ENCODE assay signal across 25 cellular contexts in the genomic region with DNA sequence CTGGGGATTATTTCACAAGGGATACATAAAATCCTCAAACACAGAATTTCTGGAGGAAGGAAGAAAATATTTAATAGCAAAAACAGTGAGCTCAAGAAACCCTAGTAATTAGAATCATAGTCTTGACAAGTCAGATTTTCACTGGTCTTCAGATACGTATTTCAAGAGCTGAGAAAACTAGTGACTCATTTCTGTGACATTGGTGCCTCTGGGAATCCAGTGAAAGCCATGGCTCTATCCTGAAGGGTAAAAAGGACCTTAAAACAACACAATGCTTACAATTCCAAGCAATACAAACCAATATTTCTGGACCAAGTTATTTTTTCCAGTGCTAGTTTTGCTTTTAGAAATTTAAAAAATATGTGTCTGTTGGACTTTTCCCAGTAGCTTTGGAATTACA.
A peak's percentile ranks its signal among the peaks of the same experiment; 100 is the strongest.
DNase-seq lines count a peak whose midpoint lies in the region; ATAC-seq, FAIRE-seq and TF ChIP-seq lines count a peak whose summit lies in the region.
"Had no signal": no experiment of that assay in that cellular context is flagged by ENCODE, and none has a peak within 500 bp of the region (broad histone marks: within the 10 kb centered on the region; RNA-seq: fewer than 3 reads in every experiment).

No MANE protein-coding gene starts in this region.

- TF ChIP-seq CTCF in fibroblast of lung (conservative IDR thresholded peaks at IDR 0.05 in 1 of 2, IDR thresholded peaks at IDR 0.05 in 1 of 2; ENCODE audit: low read depth in 1 of 2, low read length in 2 of 2) (no peak), nephron (IDR thresholded peaks at IDR 0.05; ENCODE audit: unreplicated experiment in 3 of 3) (no peak)

- H2AFZ ChIP-seq in ACC112 (ENCODE audit: low read length, unreplicated experiment) = peak overlapping the region; percentile 45
- H2AFZ ChIP-seq in fibroblast of lung (ENCODE audit: low read length) = no peak overlapping the region
- H2AFZ ChIP-seq: PC-9 had no signal

- peaks cover 49% of the 10 kb centered on the region for H3K4me1 Mint-ChIP-seq in nephron
- H3K4me1 Mint-ChIP-seq in stimulated activated naive B cell treated with anti-CD40 and anti-IgM and Interleukin-4, amounts not matched to agents 10 μg/mL and 1 μg/mL and 100 μg/mL, for 72 hours = no peaks in the 10 kb centered on the region
- H3K4me1 Mint-ChIP-seq in activated T-cell treated with anti-CD3 and anti-CD28 coated beads, Interleukin-2, amount 50 U/mL, for 72 hours (ENCODE audit: low read depth) = no peaks in the 10 kb centered on the region

- H3K4me3 ChIP-seq in ACC112 (ENCODE audit: low read depth, low read length) (peak overlapping the region; percentile 6; the same call in 1 of the 2 replicates), fibroblast of lung (replicated peaks in 1 of 4; ENCODE audit: control extremely low read depth in 1 of 4, insufficient read depth in 1 of 4, low read depth in 3 of 4, low read length in 4 of 4) (no peak overlapping the region)
- H3K4me3 ChIP-seq: A549, BLaER1, body of pancreas, PC-9, upper lobe of left lung had no signal

- DNase-seq in LHCN-M2 (ENCODE audit: low read depth) = peak; percentile 66
- DNase-seq in fibroblast of lung (ENCODE audit: low read depth in 2 of 2) = peak in 1 of 2 donors; percentile 28
- DNase-seq in stimulated activated naive B cell treated with anti-CD40 and anti-IgM and Interleukin-4, amounts not matched to agents 10 μg/mL and 1 μg/mL and 100 μg/mL, for 72 hours = no peak
- DNase-seq in GM19239 (ENCODE audit: insufficient read length, low spot score) = no peak
- DNase-seq in activated T-cell treated with anti-CD3 and anti-CD28 coated beads, Interleukin-2, amount 50 U/mL, for 72 hours = no peak
- DNase-seq: activated CD4-positive, alpha-beta T cell treated with anti-CD3 and anti-CD28 coated beads for 4 hours; activated naive CD4-positive, alpha-beta T cell treated with anti-CD3 and anti-CD28 coated beads, Interleukin-2, amount 50 U/mL, for 16 hours; body of pancreas; effector memory CD8-positive, alpha-beta T cell; hypothalamus; islet precursor cell; NCI-H2081 treated with DMSO at 0.1 percent for 48 hours; NCI-H446; PC-9; stimulated activated CD4-positive, alpha-beta T cell treated with anti-CD3 and anti-CD28 coated beads, Interleukin-2, amount 100 ng/mL, for 48 hours; upper lobe of left lung had no signal

- peaks cover 27% of the 10 kb centered on the region for H3K36me3 ChIP-seq in ACC112 (ENCODE audit: insufficient read depth, low read length)
- peaks cover 1% of the 10 kb centered on the region for H3K36me3 ChIP-seq in fibroblast of lung (ENCODE audit: control insufficient read depth, insufficient read depth, low read length)
- H3K36me3 ChIP-seq: BLaER1, neutrophil, upper lobe of left lung had no signal

- FAIRE-seq in GM19239 (lab: Jason Lieb, UNC) = no peak
- FAIRE-seq: A549, D721Med had no signal

- H3K27ac Mint-ChIP-seq in nephron = peak overlapping the region in 2 of 3 experiments; percentile 67 to 71
- no peak overlapping the region for H3K27ac Mint-ChIP-seq in stimulated activated naive B cell treated with anti-CD40 and anti-IgM and Interleukin-4, amounts not matched to agents 10 μg/mL and 1 μg/mL and 100 μg/mL, for 72 hours
- no peak overlapping the region for H3K27ac Mint-ChIP-seq in activated T-cell treated with anti-CD3 and anti-CD28 coated beads, Interleukin-2, amount 50 U/mL, for 72 hours
- H3K27ac Mint-ChIP-seq: effector memory CD8-positive, alpha-beta T cell; stimulated activated naive CD8-positive, alpha-beta T cell treated with anti-CD3 and anti-CD28 coated beads, Interleukin-15, Interleukin-2, amounts not matched to agents 100 ng/mL and 50 ng/mL, for 24 hours; T-helper 1 cell treated with Interleukin-12 subunit alpha and Interleukin-12 subunit beta and Interleukin-4 antibody, amounts not matched to agents 30 μg/mL and 1 μg/mL, for 36 hours had no signal

- no peaks in the 10 kb centered on the region for H3K9me3 ChIP-seq in fibroblast of lung (ENCODE audit: control insufficient read depth, insufficient read depth, low read depth, low read length)
- H3K9me3 ChIP-seq: body of pancreas, neutrophil had no signal

- H3K27ac ChIP-seq in ACC112 (ENCODE audit: low read depth, low read length) = peak overlapping the region; percentile 89
- H3K27ac ChIP-seq in fibroblast of lung (ENCODE audit: insufficient read depth, low read length) = peak overlapping the region; percentile 6
- H3K27ac ChIP-seq: A549, BLaER1, body of pancreas, neutrophil, PC-9, upper lobe of left lung had no signal

- H3K27me3 Mint-ChIP-seq in nephron (ENCODE audit: low read depth) = no peaks in the 10 kb centered on the region
- peaks cover 0 to 5% of the 10 kb centered on the region in 2 donors for H3K27me3 Mint-ChIP-seq in stimulated activated naive B cell treated with anti-CD40 and anti-IgM and Interleukin-4, amounts not matched to agents 10 μg/mL and 1 μg/mL and 100 μg/mL, for 72 hours
- H3K27me3 Mint-ChIP-seq in activated T-cell treated with anti-CD3 and anti-CD28 coated beads, Interleukin-2, amount 50 U/mL, for 72 hours (ENCODE audit: low read depth) = no peaks in the 10 kb centered on the region
- H3K27me3 Mint-ChIP-seq: effector memory CD8-positive, alpha-beta T cell; stimulated activated naive CD8-positive, alpha-beta T cell treated with anti-CD3 and anti-CD28 coated beads, Interleukin-15, Interleukin-2, amounts not matched to agents 100 ng/mL and 50 ng/mL, for 24 hours had no signal

- H3K79me2 ChIP-seq in ACC112 (ENCODE audit: control insufficient read depth, insufficient read depth, low read length, unreplicated experiment) (peaks cover 70% of the 10 kb centered on the region), fibroblast of lung (ENCODE audit: control insufficient read depth, insufficient read depth, low read length) (peaks cover 73% of the 10 kb centered on the region)

- H3K4me1 ChIP-seq in ACC112 (ENCODE audit: control insufficient read depth, insufficient read depth, low read length, unreplicated experiment) (peaks cover 50% of the 10 kb centered on the region), fibroblast of lung (ENCODE audit: control insufficient read depth, extremely low read depth, insufficient read depth, low read length) (peaks cover 19% of the 10 kb centered on the region)
- H3K4me1 ChIP-seq: A549, BLaER1, body of pancreas, upper lobe of left lung had no signal

- H3K4me3 Mint-ChIP-seq in nephron = no peak overlapping the region
- no peak overlapping the region for H3K4me3 Mint-ChIP-seq in stimulated activated naive B cell treated with anti-CD40 and anti-IgM and Interleukin-4, amounts not matched to agents 10 μg/mL and 1 μg/mL and 100 μg/mL, for 72 hours
- no peak overlapping the region for H3K4me3 Mint-ChIP-seq in activated T-cell treated with anti-CD3 and anti-CD28 coated beads, Interleukin-2, amount 50 U/mL, for 72 hours
- H3K4me3 Mint-ChIP-seq: effector memory CD8-positive, alpha-beta T cell; stimulated activated naive CD8-positive, alpha-beta T cell treated with anti-CD3 and anti-CD28 coated beads, Interleukin-15, Interleukin-2, amounts not matched to agents 100 ng/mL and 50 ng/mL, for 24 hours; T-helper 1 cell treated with Interleukin-12 subunit alpha and Interleukin-12 subunit beta and Interleukin-4 antibody, amounts not matched to agents 30 μg/mL and 1 μg/mL, for 36 hours had no signal

- H3K36me3 Mint-ChIP-seq in nephron (ENCODE audit: low read depth) = peaks cover 46% of the 10 kb centered on the region
- peaks cover 4 to 5% of the 10 kb centered on the region in 2 donors for H3K36me3 Mint-ChIP-seq in stimulated activated naive B cell treated with anti-CD40 and anti-IgM and Interleukin-4, amounts not matched to agents 10 μg/mL and 1 μg/mL and 100 μg/mL, for 72 hours
- peaks cover under 1 to 3% of the 10 kb centered on the region in 2 donors for H3K36me3 Mint-ChIP-seq in activated T-cell treated with anti-CD3 and anti-CD28 coated beads, Interleukin-2, amount 50 U/mL, for 72 hours (ENCODE audit: insufficient read depth in 2 of 2)

- no peak overlapping the region for H3K9ac ChIP-seq in fibroblast of lung (ENCODE audit: insufficient read depth, low read length)
- H3K9ac ChIP-seq: BLaER1 had no signal

- peaks cover 21% of the 10 kb centered on the region for H3K9me3 Mint-ChIP-seq in nephron
- peaks cover 21 to 24% of the 10 kb centered on the region in 2 donors for H3K9me3 Mint-ChIP-seq in stimulated activated naive B cell treated with anti-CD40 and anti-IgM and Interleukin-4, amounts not matched to agents 10 μg/mL and 1 μg/mL and 100 μg/mL, for 72 hours
- peaks cover 8 to 12% of the 10 kb centered on the region in 2 donors for H3K9me3 Mint-ChIP-seq in activated T-cell treated with anti-CD3 and anti-CD28 coated beads, Interleukin-2, amount 50 U/mL, for 72 hours

- ATAC-seq in stimulated activated naive B cell treated with anti-CD40 and anti-IgM and Interleukin-4, amounts not matched to agents 10 μg/mL and 1 μg/mL and 100 μg/mL, for 72 hours (replicated peaks) = no peak
- no peak for ATAC-seq in HG03139 (IDR thresholded peaks at IDR 0.05; ENCODE audit: unreplicated experiment)
- no peak for ATAC-seq in activated T-cell treated with anti-CD3 and anti-CD28 coated beads, Interleukin-2, amount 50 U/mL, for 72 hours (replicated peaks in 1 of 2)
- ATAC-seq: A549; body of pancreas; effector memory CD8-positive, alpha-beta T cell had no signal

- H3K27me3 ChIP-seq in ACC112 (ENCODE audit: insufficient read depth, low read length) = no peaks in the 10 kb centered on the region
- H3K27me3 ChIP-seq in fibroblast of lung (ENCODE audit: control insufficient read depth, insufficient read depth, low read length) = no peaks in the 10 kb centered on the region
- H3K27me3 ChIP-seq: BLaER1, body of pancreas, neutrophil, upper lobe of left lung had no signal

- H3K4me2 ChIP-seq in fibroblast of lung (ENCODE audit: extremely low read depth, insufficient read depth, low read length) = peak overlapping the region; percentile 56
- H3K4me2 ChIP-seq: A549, BLaER1, PC-9 had no signal

- H4K20me1 ChIP-seq in fibroblast of lung (ENCODE audit: control insufficient read depth, extremely low read depth, insufficient read depth, low read length) = no peaks in the 10 kb centered on the region
- H4K20me1 ChIP-seq: BLaER1 had no signal

Comparison
In these comparisons a context has a peak if more than half of its experiments do, and no peak if none do; other contexts are left out.
1. H3K27ac Mint-ChIP-seq: peak in nephron (2 of 3); none in stimulated activated naive B cell treated with anti-CD40 and anti-IgM and Interleukin-4, amounts not matched to agents 10 μg/mL and 1 μg/mL and 100 μg/mL, for 72 hours (single experiment) and activated T-cell treated with anti-CD3 and anti-CD28 coated beads, Interleukin-2, amount 50 U/mL, for 72 hours (single experiment).